10 cellular contexts compared by ENCODE assay signal in genomic region chr5:107365355-107366109, GRCh38.
DNase-seq lines count a peak whose midpoint lies in the region; ATAC-seq, FAIRE-seq and TF ChIP-seq lines count a peak whose summit lies in the region.
"Had no signal": no experiment of that assay in that cellular context is flagged by ENCODE, and none has a peak within 500 bp of the region (broad histone marks: within the 10 kb centered on the region; RNA-seq: fewer than 3 reads in every experiment).

No MANE protein-coding gene starts in this region.

- ATAC-seq in HG02852 (IDR thresholded peaks at IDR 0.05; ENCODE audit: unreplicated experiment): peak; percentile 47
- peak; percentile 52; the same call in 2 of the 3 replicates for ATAC-seq in RWPE2 (ENCODE audit: low read depth)
- no peak for ATAC-seq in psoas muscle
- ATAC-seq: SK-N-SH treated with all-trans-retinoic acid at 6 μM for 48 hours had no signal

- TF ChIP-seq POLR2A in GM12892 (IDR thresholded peaks at IDR 0.05; ENCODE audit: low read depth, low read length): no peak

- H3K27ac ChIP-seq in RWPE2 (ENCODE audit: poor library complexity, severe bottlenecking): peak overlapping the region; percentile 27
- H3K27ac ChIP-seq in mesodermal cell (ENCODE audit: low read depth, low read length, severe bottlenecking): peak overlapping the region; percentile 89
- no peak overlapping the region for H3K27ac ChIP-seq in psoas muscle
- H3K27ac ChIP-seq: skin epidermis had no signal

- H3K36me3 ChIP-seq in RWPE2 (ENCODE audit: low read depth) (no peaks in the 10 kb centered on the region), mesodermal cell (ENCODE audit: control insufficient read depth, insufficient read depth, low read length) (no peaks in the 10 kb centered on the region), psoas muscle (ENCODE audit: insufficient read depth in 1 of 2, low read depth in 1 of 2) (no peaks in the 10 kb centered on the region)

- H3K4me3 ChIP-seq in RWPE2 (ENCODE audit: severe bottlenecking) (no peak overlapping the region), mesodermal cell (ENCODE audit: extremely low read depth, insufficient read depth, low read length, poor library complexity, severe bottlenecking) (no peak overlapping the region), psoas muscle (no peak overlapping the region)
- H3K4me3 ChIP-seq: skin epidermis had no signal

- H3K9me3 ChIP-seq in RWPE2 (ENCODE audit: severe bottlenecking): no peaks in the 10 kb centered on the region
- H3K9me3 ChIP-seq in mesodermal cell (ENCODE audit: control insufficient read depth, low read length): no peaks in the 10 kb centered on the region
- no peaks in the 10 kb centered on the region for H3K9me3 ChIP-seq in psoas muscle

- FAIRE-seq in GM12892 (lab: Jason Lieb, UNC): peak; percentile 68

- H3K27me3 ChIP-seq in RWPE2 (ENCODE audit: insufficient read depth, poor library complexity, severe bottlenecking) (no peaks in the 10 kb centered on the region), psoas muscle (ENCODE audit: insufficient read depth in 3 of 3, low read length in 2 of 3) (no peaks in the 10 kb centered on the region)

- DNase-seq in GM12892 (ENCODE audit: insufficient read length): no peak
- DNase-seq in RWPE2 (ENCODE audit: low spot score): no peak
- DNase-seq in NCI-H2081 (lab: John Stamatoyannopoulos, UW): no peak
- DNase-seq in activated CD4-positive, CD25-positive, alpha-beta regulatory T cell treated with anti-CD3 and anti-CD28 coated beads, Interleukin-2, amount 50 U/mL, for 72 hours: no peak
- no peak for DNase-seq in retina
- DNase-seq in psoas muscle: no peak

- 69 to 71% methylated on average over 7 to 8 of the region's 10 CpGs for WGBS in mesodermal cell (ENCODE audit: insufficient coverage in 2 of 2), 2 experiments
- WGBS in psoas muscle, 3 donors: 57 to 64% (median 58%) methylated on average over 10 of the region's 10 CpGs

- TF ChIP-seq CTCF in RWPE2 (IDR thresholded peaks at IDR 0.05; ENCODE audit: poor library complexity, severe bottlenecking) (no peak), psoas muscle (IDR thresholded peaks at IDR 0.05) (no peak)

- intact Hi-C loops in psoas muscle (cut with DNase I): no loop called here

- H3K4me1 ChIP-seq in RWPE2 (ENCODE audit: insufficient read depth, poor library complexity, severe bottlenecking) (peaks cover 22% of the 10 kb centered on the region), mesodermal cell (ENCODE audit: control insufficient read depth, insufficient read depth, low read length, poor library complexity, severe bottlenecking) (peaks cover 5% of the 10 kb centered on the region), psoas muscle (no peaks in the 10 kb centered on the region)

Comparison
In these comparisons a context has a peak if more than half of its experiments do, and no peak if none do; other contexts are left out.
1. ATAC-seq: peak in HG02852 (single experiment) and RWPE2 (single experiment); none in psoas muscle (0 of 4).